9 cellular contexts compared by ENCODE assay signal in genomic region chr1:71666609-71667008, GRCh38.
DNase-seq lines count a peak whose midpoint lies in the region; TF ChIP-seq lines count a peak whose summit lies in the region.
"Had no signal": no experiment of that assay in that cellular context is flagged by ENCODE, and none has a peak within 500 bp of the region (broad histone marks: within the 10 kb centered on the region; RNA-seq: fewer than 3 reads in every experiment).

No MANE protein-coding gene starts in this region.

- DNase-seq in GM23248, result peak; percentile 44
- peak; percentile 31 for DNase-seq in astrocyte of the spinal cord (ENCODE audit: low read depth, low spot score)
- peak; percentile 25 for DNase-seq in iris pigment epithelial cell (ENCODE audit: low read depth)
- DNase-seq in stromal cell of bone marrow (ENCODE audit: low read depth), result peak; percentile 37
- no peak for DNase-seq in activated CD4-positive, alpha-beta T cell treated with anti-CD3 and anti-CD28 coated beads, Interleukin-2, amount 10 ng/mL, durations not matched to agents 24 days and 14 days
- DNase-seq in DMS153 treated with DMSO at 0.1 percent for 48 hours (lab: John Stamatoyannopoulos, UW; ENCODE audit: unreplicated experiment), result no peak
- no peak for DNase-seq in AG08395 (ENCODE audit: low spot score)

- H3K9me2 ChIP-seq in GM23248 (ENCODE audit: insufficient read depth), result no peaks in the 10 kb centered on the region

- H3K27ac ChIP-seq in GM23248, result no peak overlapping the region; the same call in 1 of the 2 replicates
- H3K27ac ChIP-seq: KMS-11, SJSA1 had no signal

- no peaks in the 10 kb centered on the region for H3K9me3 Mint-ChIP-seq in activated CD4-positive, alpha-beta T cell treated with anti-CD3 and anti-CD28 coated beads, Interleukin-2, amount 10 ng/mL, durations not matched to agents 24 days and 14 days

- no peak for TF ChIP-seq CTCF in astrocyte of the spinal cord (IDR thresholded peaks at IDR 0.05; ENCODE audit: low read depth, low read length)

- H3K27me3 Mint-ChIP-seq in activated CD4-positive, alpha-beta T cell treated with anti-CD3 and anti-CD28 coated beads, Interleukin-2, amount 10 ng/mL, durations not matched to agents 24 days and 14 days, result no peaks in the 10 kb centered on the region

- intact Hi-C loops in activated CD4-positive, alpha-beta T cell treated with anti-CD3 and anti-CD28 coated beads, Interleukin-2, amount 10 ng/mL, durations not matched to agents 24 days and 14 days (cut with micrococcal nuclease), result no loop called here

- no peaks in the 10 kb centered on the region for H3F3A ChIP-seq in GM23248 (ENCODE audit: insufficient read depth)

- H3K4me3 ChIP-seq in GM23248 (no peak overlapping the region), astrocyte of the spinal cord (ENCODE audit: low read depth, low read length) (no peak overlapping the region)
- H3K4me3 ChIP-seq: SJSA1 had no signal

- H3K9me3 ChIP-seq in GM23248 (ENCODE audit: low read depth), result no peaks in the 10 kb centered on the region
- H3K9me3 ChIP-seq: SJSA1 had no signal

- no peak overlapping the region for H3K27ac Mint-ChIP-seq in activated CD4-positive, alpha-beta T cell treated with anti-CD3 and anti-CD28 coated beads, Interleukin-2, amount 10 ng/mL, durations not matched to agents 24 days and 14 days

- H3K4me2 ChIP-seq in GM23248 (ENCODE audit: unreplicated experiment), result peak overlapping the region; percentile 12
- H3K4me2 ChIP-seq: KMS-11 had no signal

- no peak overlapping the region for H3K4me3 Mint-ChIP-seq in activated CD4-positive, alpha-beta T cell treated with anti-CD3 and anti-CD28 coated beads, Interleukin-2, amount 10 ng/mL, durations not matched to agents 24 days and 14 days

- no peaks in the 10 kb centered on the region for H3K27me3 ChIP-seq in GM23248 (replicated peaks; ENCODE audit: insufficient read depth)
- H3K27me3 ChIP-seq: SJSA1 had no signal

- H4K20me1 ChIP-seq in GM23248 (ENCODE audit: insufficient read depth), result no peaks in the 10 kb centered on the region

- no peaks in the 10 kb centered on the region for H3K4me1 Mint-ChIP-seq in activated CD4-positive, alpha-beta T cell treated with anti-CD3 and anti-CD28 coated beads, Interleukin-2, amount 10 ng/mL, durations not matched to agents 24 days and 14 days

- no peak overlapping the region for H2AFZ ChIP-seq in GM23248

- no peak overlapping the region for H3K9ac ChIP-seq in GM23248
- H3K9ac ChIP-seq: KMS-11 had no signal

- H3K36me3 Mint-ChIP-seq in activated CD4-positive, alpha-beta T cell treated with anti-CD3 and anti-CD28 coated beads, Interleukin-2, amount 10 ng/mL, durations not matched to agents 24 days and 14 days (ENCODE audit: low read depth), result no peaks in the 10 kb centered on the region

- in situ Hi-C loops in GM23248 (cut with MboI), result no loop called here
- in situ Hi-C loops in astrocyte of the spinal cord (cut with HindIII; ENCODE audit: low sequenced_read_pairs), result no loop called here

- no peaks in the 10 kb centered on the region for H3K79me2 ChIP-seq in GM23248 (ENCODE audit: insufficient read depth)

- H3K4me1 ChIP-seq in GM23248 (ENCODE audit: insufficient read depth), result peaks cover 14% of the 10 kb centered on the region
- H3K4me1 ChIP-seq: SJSA1 had no signal

- no peaks in the 10 kb centered on the region for H3K36me3 ChIP-seq in GM23248 (ENCODE audit: low read depth)
- H3K36me3 ChIP-seq: SJSA1 had no signal

Comparison
In these comparisons a context has a peak if more than half of its experiments do, and no peak if none do; other contexts are left out.
1. DNase-seq: peak in GM23248 (single experiment), astrocyte of the spinal cord (single experiment), iris pigment epithelial cell (single experiment) and stromal cell of bone marrow (single experiment); none in activated CD4-positive, alpha-beta T cell treated with anti-CD3 and anti-CD28 coated beads, Interleukin-2, amount 10 ng/mL, durations not matched to agents 24 days and 14 days (single experiment), DMS153 treated with DMSO at 0.1 percent for 48 hours (single experiment) and AG08395 (single experiment).